ENCODE assay signal across 8 cellular contexts in genomic region chr7:64307254-64308018, GRCh38. TPM values are rescaled to one million over a fixed set of nuclear protein-coding genes. Genes with fewer than 3 reads are reported as not detected.
DNase-seq lines count a peak whose midpoint lies in the region; ATAC-seq, FAIRE-seq and TF ChIP-seq lines count a peak whose summit lies in the region.

No MANE protein-coding gene starts in this region.

- DNase-seq in DMS114 treated with DMSO at 0.1 percent for 48 hours (lab: John Stamatoyannopoulos, UW; ENCODE audit: unreplicated experiment) = peak; percentile 89
- peak; percentile 68 for DNase-seq in IMR-90
- DNase-seq in RWPE2 (ENCODE audit: low spot score) = no peak
- DNase-seq in activated naive CD4-positive, alpha-beta T cell treated with anti-CD3 and anti-CD28 coated beads, Interleukin-2, amount 50 U/mL, for 16 hours = peak; percentile 96
- DNase-seq in glutamatergic neuron = peak; percentile 62
- peak; percentile 69 for DNase-seq in retinal pigment epithelial cell (ENCODE audit: low read depth)
- no peak for DNase-seq in H54 (ENCODE audit: insufficient read length, low spot score)

- 4% methylated on average over 20 of the region's 33 CpGs; no CpG with 5 or more reads in 1 of the 2 experiments for WGBS in IMR-90 (ENCODE audit: extremely low coverage in 2 of 2, insufficient read length in 1 of 2), 2 experiments

- peak overlapping the region; percentile 11; the same call in 1 of the 2 replicates for H3K18ac ChIP-seq in IMR-90 (ENCODE audit: low read depth, low read length)

- H3K4me3 Mint-ChIP-seq in glutamatergic neuron (ENCODE audit: unreplicated experiment) = peak overlapping the region; percentile 59

- in situ Hi-C loops in IMR-90 (cut with MboI; ENCODE audit: low sequenced_read_pairs) = no loop called here

- no peak overlapping the region for H2BK20ac ChIP-seq in IMR-90 (ENCODE audit: low read depth, low read length)

- H3K36me3 ChIP-seq in IMR-90 (ENCODE audit: control insufficient read depth, insufficient read depth, low read length) (no peaks in the 10 kb centered on the region), RWPE2 (ENCODE audit: low read depth) (no peaks in the 10 kb centered on the region)

- FAIRE-seq in H54 (lab: Jason Lieb, UNC) = no peak

- no peak for TF ChIP-seq POLR2A in IMR-90 (IDR thresholded peaks at IDR 0.05; ENCODE audit: low read depth, low read length)
- no peak for TF ChIP-seq POLR2A in H54 (IDR thresholded peaks at IDR 0.05; ENCODE audit: low read depth, low read length)

- H3K4me1 ChIP-seq in IMR-90 (ENCODE audit: control insufficient read depth, insufficient read depth, low read length) = 0 out of 2 replicates have a peak, but pooled peaks cover 3% of the 10 kb centered on the region
- no peaks in the 10 kb centered on the region for H3K4me1 ChIP-seq in RWPE2 (ENCODE audit: insufficient read depth, poor library complexity, severe bottlenecking)

- BruUV-seq in IMR-90 (replicated peaks; lab: Mats Ljungman, UMichigan) = no TSS peak

- H4K5ac ChIP-seq in IMR-90 (ENCODE audit: low read depth, low read length) = peak overlapping the region; percentile 51

- no peak overlapping the region for H3K56ac ChIP-seq in IMR-90 (ENCODE audit: extremely low read depth, insufficient read depth, low read length)

- no peaks in the 10 kb centered on the region for H3K27me3 ChIP-seq in IMR-90 (ENCODE audit: control insufficient read depth, insufficient read depth, low read length)
- H3K27me3 ChIP-seq in RWPE2 (ENCODE audit: insufficient read depth, poor library complexity, severe bottlenecking) = no peaks in the 10 kb centered on the region

- dilution Hi-C loops in IMR-90 (cut with HindIII; ENCODE audit: low sequenced_read_pairs, unreplicated experiment) = no loop called here

- H2AK9ac ChIP-seq in IMR-90 (replicated peaks; ENCODE audit: low read depth, low read length, poor library complexity) = peak overlapping the region; percentile 8

- H3K4me3 ChIP-seq in IMR-90 (ENCODE audit: insufficient read depth, low read depth, low read length) (peak overlapping the region; percentile 59), RWPE2 (ENCODE audit: severe bottlenecking) (peak overlapping the region; percentile 37), retinal pigment epithelial cell (ENCODE audit: low read length) (peak overlapping the region; percentile 76)

- H3K27me3 Mint-ChIP-seq in glutamatergic neuron (ENCODE audit: unreplicated experiment) = peaks cover 4% of the 10 kb centered on the region

- CTCF ChIA-PET in IMR-90 (lab: Yijun Ruan, JAX) = no interaction called here

- no peak overlapping the region for H2AK5ac ChIP-seq in IMR-90 (ENCODE audit: low read depth, low read length)

- H4K8ac ChIP-seq in IMR-90 (ENCODE audit: low read depth in 2 of 2, low read length in 2 of 2) = peak overlapping the region; percentile 92 to 97

- no peak for TF ChIP-seq RAD21 in IMR-90 (IDR thresholded peaks at IDR 0.05; ENCODE audit: low read length)

- ATAC-seq in GM21381 (IDR thresholded peaks at IDR 0.05; ENCODE audit: unreplicated experiment) = peak; percentile 99
- peak; percentile 97 for ATAC-seq in IMR-90 (ENCODE audit: low read depth)
- peak; percentile 91 for ATAC-seq in RWPE2 (ENCODE audit: low read depth)

- H3K4me1 Mint-ChIP-seq in glutamatergic neuron (ENCODE audit: low read depth, unreplicated experiment) = no peaks in the 10 kb centered on the region

- H2BK15ac ChIP-seq in IMR-90 (ENCODE audit: low read depth, low read length) = no peak overlapping the region

- no peaks in the 10 kb centered on the region for H4K20me1 ChIP-seq in IMR-90 (ENCODE audit: insufficient read depth, low read length)

- POLR2A ChIA-PET in IMR-90 (lab: Charles Lee; ENCODE audit: unreplicated experiment) = no interaction called here

- H3K23ac ChIP-seq in IMR-90 (ENCODE audit: low read depth, low read length) = peak overlapping the region; percentile 79; the same call in 1 of the 2 replicates

- H3K27ac Mint-ChIP-seq in glutamatergic neuron (ENCODE audit: unreplicated experiment) = peak overlapping the region; percentile 39

- H3K4ac ChIP-seq in IMR-90 (ENCODE audit: low read depth, low read length) = peak overlapping the region; percentile 75

- 0 out of 2 replicates have a peak overlapping the region, but pooled peaks have one; percentile 22 for H2BK120ac ChIP-seq in IMR-90 (ENCODE audit: low read depth, low read length)

- H3K9me3 Mint-ChIP-seq in glutamatergic neuron (ENCODE audit: unreplicated experiment) = peaks cover 20% of the 10 kb centered on the region

- H3K27ac ChIP-seq in IMR-90 (ENCODE audit: insufficient read depth, low read length) (peak overlapping the region; percentile 46), RWPE2 (ENCODE audit: poor library complexity, severe bottlenecking) (no peak overlapping the region)

- peak overlapping the region; percentile 80 for H3K4me2 ChIP-seq in IMR-90 (ENCODE audit: low read depth, low read length)

- peak overlapping the region; percentile 94 for H2AFZ ChIP-seq in IMR-90 (replicated peaks; ENCODE audit: low read length, poor library complexity)

- no peak for TF ChIP-seq CTCF in IMR-90 (conservative IDR thresholded peaks at IDR 0.05; ENCODE audit: low read depth, low read length)
- no peak for TF ChIP-seq CTCF in RWPE2 (IDR thresholded peaks at IDR 0.05; ENCODE audit: poor library complexity, severe bottlenecking)
- no peak for TF ChIP-seq CTCF in glutamatergic neuron (IDR thresholded peaks at IDR 0.05; ENCODE audit: partially characterized antibody, unreplicated experiment)
- TF ChIP-seq CTCF in retinal pigment epithelial cell (conservative IDR thresholded peaks at IDR 0.05; ENCODE audit: low read depth, low read length) = no peak

- no peaks in the 10 kb centered on the region for H3K9me1 ChIP-seq in IMR-90 (ENCODE audit: insufficient read depth, low read length)

- H2BK5ac ChIP-seq in IMR-90 (ENCODE audit: low read depth, low read length, poor library complexity, severe bottlenecking) = peak overlapping the region; percentile 3

- intact Hi-C loops in IMR-90 (cut with micrococcal nuclease) = no loop called here

- H3K36me3 Mint-ChIP-seq in glutamatergic neuron (ENCODE audit: unreplicated experiment) = peaks cover 5% of the 10 kb centered on the region

- peak overlapping the region; percentile 86 for H3K14ac ChIP-seq in IMR-90 (replicated peaks; ENCODE audit: low read depth, low read length)

- H3K79me1 ChIP-seq in IMR-90 (ENCODE audit: low read depth in 1 of 2, low read length in 2 of 2) = no peaks in the 10 kb centered on the region

- peak overlapping the region; percentile 72 for H4K91ac ChIP-seq in IMR-90 (ENCODE audit: insufficient read depth, low read depth, low read length)

- H3K9me3 ChIP-seq in IMR-90 (ENCODE audit: control insufficient read depth, insufficient read depth, low read length) = no peaks in the 10 kb centered on the region
- no peaks in the 10 kb centered on the region for H3K9me3 ChIP-seq in RWPE2 (ENCODE audit: severe bottlenecking)

- peak overlapping the region; percentile 75 for H3K9ac ChIP-seq in IMR-90 (ENCODE audit: low read depth, low read length)

TF ChIP-seq in IMR-90, 13 proteins besides CTCF, POLR2A, EP300 and RAD21:
- no peak for TF ChIP-seq SMC3 (IDR thresholded peaks at IDR 0.05; ENCODE audit: low read depth, low read length)
- peak; percentile 65 for TF ChIP-seq CEBPB (IDR thresholded peaks at IDR 0.05; ENCODE audit: low read depth, low read length)
TF ChIP-seq in IMR-90: peak in this region for 1.

RNA-seq across cellular contexts. Expression of gene ZNF736, which starts 6.3 kb away (rescaled TPM):
- 8.1 and 10.6 TPM in 2 replicates for total RNA-seq in IMR-90 (2012; rRNA removed)
- 1.3 and 1.9 TPM in 2 replicates for polyA plus RNA-seq in IMR-90 (2012; rRNA removed)
- polyA plus RNA-seq in IMR-90 (2012; cell fraction: cytosol; rRNA removed) = 0.36 and 0.74 TPM in 2 replicates
- 2.7 and 7.7 TPM in 2 replicates for polyA plus RNA-seq in IMR-90 (2012; cell fraction: nucleus; rRNA removed; ENCODE audit: low replicate concordance)
- total RNA-seq in glutamatergic neuron (ENCODE audit: unreplicated experiment) = 9.6 TPM

Comparison
In these comparisons a context has a peak if more than half of its experiments do, and no peak if none do; other contexts are left out.
1. DNase-seq: peak in DMS114 treated with DMSO at 0.1 percent for 48 hours (single experiment), IMR-90 (single experiment), activated naive CD4-positive, alpha-beta T cell treated with anti-CD3 and anti-CD28 coated beads, Interleukin-2, amount 50 U/mL, for 16 hours (single experiment), glutamatergic neuron (single experiment) and retinal pigment epithelial cell (single experiment); none in RWPE2 (single experiment) and H54 (single experiment).
2. Peak in every context shown above with its lines, with median percentiles within 50 percentile points of each other: ATAC-seq and H3K4me3 ChIP-seq.